In the genomic region with DNA sequence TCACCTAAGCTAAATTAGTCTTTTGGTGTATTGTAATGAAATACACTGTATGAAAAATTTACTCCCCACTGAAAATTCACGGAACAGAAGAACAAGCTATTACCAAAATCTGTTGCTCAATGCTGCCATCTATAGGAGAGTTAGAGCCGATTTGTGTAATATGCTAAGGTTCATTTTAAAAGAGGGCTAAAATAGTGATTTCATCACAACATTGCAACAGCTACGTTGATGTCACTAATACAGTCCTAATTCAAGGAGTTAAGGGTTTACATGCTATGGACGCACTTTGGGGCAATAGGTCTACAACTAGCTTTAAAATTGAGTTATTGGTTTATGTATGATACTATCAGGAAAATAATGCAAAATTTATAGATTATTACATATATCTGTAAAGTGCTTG, we compare ENCODE assay signal across 9 cellular contexts. TPM values are rescaled to one million over a fixed set of nuclear protein-coding genes. Genes with fewer than 3 reads are reported as not detected.
DNase-seq lines count a peak whose midpoint lies in the region; ATAC-seq, FAIRE-seq and TF ChIP-seq lines count a peak whose summit lies in the region.
"Had no signal": no experiment of that assay in that cellular context is flagged by ENCODE, and none has a peak within 500 bp of the region (broad histone marks: within the 10 kb centered on the region; RNA-seq: fewer than 3 reads in every experiment).

No MANE protein-coding gene starts in this region.

- TF ChIP-seq RAD21 in HCT116 (IDR thresholded peaks at IDR 0.05; ENCODE audit: low read depth), result no peak
- TF ChIP-seq RAD21 in GM12878 (IDR thresholded peaks at IDR 0.05; ENCODE audit: insufficient read depth, low read depth, low read length), result peak; percentile 78

- H3K4me1 ChIP-seq in HCT116 (ENCODE audit: control insufficient read depth in 1 of 2, insufficient read depth in 2 of 2, low read length in 2 of 2) (peaks cover 31 to 60% of the 10 kb centered on the region in 2 experiments; a peak in 3 of 4 replicates), GM12878 (ENCODE audit: control insufficient read depth, insufficient read depth, low read length) (peaks cover 8% of the 10 kb centered on the region), aorta (ENCODE audit: control insufficient read depth in 1 of 2, insufficient read depth in 2 of 2, low read length in 2 of 2) (no peaks in the 10 kb centered on the region)

- no peak for TF ChIP-seq POLR2A in HCT116 (IDR thresholded peaks at IDR 0.05; ENCODE audit: borderline replicate concordance, extremely low read depth, insufficient read depth, insufficient read length)
- no peak for TF ChIP-seq POLR2A in GM12878 (IDR thresholded peaks at IDR 0.05; ENCODE audit: low read depth, low read length)

- H3K4me2 ChIP-seq in HCT116 (ENCODE audit: low read length) (no peak overlapping the region; the same call in 1 of the 2 replicates), GM12878 (ENCODE audit: control insufficient read depth, insufficient read depth) (no peak overlapping the region)

- H3K9me3 ChIP-seq in CD4-positive, alpha-beta T cell (ENCODE audit: control insufficient read depth, low read length), result no peaks in the 10 kb centered on the region
- peaks cover 0 to 10% of the 10 kb centered on the region in 2 experiments; a peak in 1 of 4 replicates for H3K9me3 ChIP-seq in HCT116 (ENCODE audit: control insufficient read depth in 1 of 2, insufficient read depth in 1 of 2, low read depth in 1 of 2, low read length in 2 of 2)
- H3K9me3 ChIP-seq in GM12878 (replicated peaks; ENCODE audit: control insufficient read depth, insufficient read depth, low read length), result no peaks in the 10 kb centered on the region
- H3K9me3 ChIP-seq in aorta (ENCODE audit: control insufficient read depth, low read length), result no peaks in the 10 kb centered on the region

- in situ Hi-C loops in GM12878 (cut with MboI), result loop anchor here (10.0 kb wide), 1 partner anchor 578 kb away; no protein-coding TSS in a partner anchor

- RAD21 ChIA-PET in HCT116 (lab: Charles Lee; ENCODE audit: low non-redundant PET in 1 of 2, low total read pairs in 2 of 2, uncharacterized antibody in 2 of 2, unreplicated experiment in 2 of 2), result interaction anchor here (0.6 to 1.1 kb wide), 7 partner anchors 139 to 1137 kb away, joined by 3 to 4 read pairs (median 3); no protein-coding TSS in a partner anchor
- RAD21 ChIA-PET in GM12878 (lab: Charles Lee; ENCODE audit: unreplicated experiment), result interaction anchor here (0.5 to 2.6 kb wide), 22 partner anchors 8 to 1137 kb away, joined by 3 to 31 read pairs (median 3); no protein-coding TSS in a partner anchor

- intact Hi-C loops in CD4-positive, alpha-beta T cell (cut with DNase I, micrococcal nuclease), result loop anchor here (1.0 to 5.0 kb wide), 4 partner anchors 435 to 1134 kb away; no protein-coding TSS in a partner anchor
- intact Hi-C loops in HCT116 (cut with micrococcal nuclease) (loop anchor here (1.0 to 10.0 kb wide), 6 partner anchors 192 to 1132 kb away; no protein-coding TSS in a partner anchor), GM12878 (cut with micrococcal nuclease; ENCODE audit: unreplicated experiment) (loop anchor here (1.0 to 10.0 kb wide), 5 partner anchors 183 to 1134 kb away; no protein-coding TSS in a partner anchor), aorta (cut with DNase I) (loop anchor here (2.0 to 10.0 kb wide), 6 partner anchors 182 to 1130 kb away; no protein-coding TSS in a partner anchor)

- SMC1A ChIA-PET in GM12878 (lab: Charles Lee; ENCODE audit: uncharacterized antibody, unreplicated experiment), result interaction anchor here (0.7 to 2.8 kb wide), 39 partner anchors 9 to 1137 kb away, joined by 3 to 27 read pairs (median 3); no protein-coding TSS in a partner anchor

- H3K9me3 Mint-ChIP-seq in CD4-positive, alpha-beta T cell, result no peaks in the 10 kb centered on the region
- H3K9me3 Mint-ChIP-seq: natural killer cell treated with Interleukin-12 subunit alpha and Interleukin-12 subunit beta and Interleukin-15 and Interleukin-18, amount 100 ng/mL, for 72 hours had no signal

- no peaks in the 10 kb centered on the region for H4K20me1 ChIP-seq in HCT116 (ENCODE audit: insufficient read depth)
- no peaks in the 10 kb centered on the region for H4K20me1 ChIP-seq in GM12878 (ENCODE audit: control insufficient read depth, insufficient read depth)

- H3K27me3 Mint-ChIP-seq in CD4-positive, alpha-beta T cell, result peaks cover 20% of the 10 kb centered on the region

- peaks cover 0 to 13% of the 10 kb centered on the region in 2 experiments; a peak in 1 of 4 replicates for H3K36me3 ChIP-seq in HCT116 (ENCODE audit: control insufficient read depth in 1 of 2, insufficient read depth in 2 of 2, low read length in 2 of 2)
- H3K36me3 ChIP-seq in GM12878 (ENCODE audit: control insufficient read depth in 2 of 2, insufficient read depth in 2 of 2, low read length in 1 of 2), result no peaks in the 10 kb centered on the region
- no peaks in the 10 kb centered on the region for H3K36me3 ChIP-seq in aorta (ENCODE audit: control insufficient read depth in 1 of 2, insufficient read depth in 2 of 2, low read length in 1 of 2)

- no peaks in the 10 kb centered on the region for H3K36me3 Mint-ChIP-seq in CD4-positive, alpha-beta T cell (ENCODE audit: low read depth)
- H3K36me3 Mint-ChIP-seq: natural killer cell treated with Interleukin-12 subunit alpha and Interleukin-12 subunit beta and Interleukin-15 and Interleukin-18, amount 100 ng/mL, for 72 hours had no signal

- H2AFZ ChIP-seq in HCT116 (ENCODE audit: low read depth, low read length, poor library complexity, severe bottlenecking), result no peak overlapping the region
- H2AFZ ChIP-seq in GM12878 (ENCODE audit: control insufficient read depth, low read depth, low read length), result no peak overlapping the region

- TF ChIP-seq CTCF in CD4-positive, alpha-beta T cell (IDR thresholded peaks at IDR 0.05), result peak; percentile 90
- TF ChIP-seq CTCF in HCT116 (IDR thresholded peaks at IDR 0.05 in 2 of 3, conservative IDR thresholded peaks at IDR 0.05 in 1 of 3; ENCODE audit: borderline replicate concordance in 1 of 3, insufficient read depth in 1 of 3, low read depth in 2 of 3, low read length in 2 of 3) (peak in 2 of 3 experiments; percentile 55 to 74; a peak in 3 of 6 replicates), GM12878 (IDR thresholded peaks at IDR 0.05 in 2 of 3, conservative IDR thresholded peaks at IDR 0.05 in 1 of 3; ENCODE audit: control insufficient read depth in 2 of 3, extremely low read depth in 1 of 3, insufficient read depth in 1 of 3, low read depth in 3 of 3, low read length in 3 of 3) (peak; percentile 58 to 75 (median 59))

- no TSS peak for BruUV-seq in HCT116 (replicated peaks; lab: Mats Ljungman, UMichigan)
- no TSS peak for BruUV-seq in GM12878 (replicated peaks; lab: Mats Ljungman, UMichigan)

- peaks cover 18% of the 10 kb centered on the region for H3K27me3 ChIP-seq in CD4-positive, alpha-beta T cell (ENCODE audit: control insufficient read depth, insufficient read depth, low read length)
- H3K27me3 ChIP-seq in HCT116 (ENCODE audit: insufficient read depth, low read length) (no peaks in the 10 kb centered on the region), GM12878 (replicated peaks in 1 of 2; ENCODE audit: control insufficient read depth in 2 of 2, insufficient read depth in 2 of 2, low read length in 1 of 2) (no peaks in the 10 kb centered on the region), aorta (ENCODE audit: control insufficient read depth in 1 of 2, insufficient read depth in 2 of 2, low read length in 1 of 2) (no peaks in the 10 kb centered on the region)

- DNase-seq in CD4-positive, alpha-beta T cell, result no peak
- DNase-seq in HCT116 (ENCODE audit: low read depth, low spot score) (peak; percentile 81), NCI-H510A treated with DMSO at 0.1 percent for 48 hours (lab: John Stamatoyannopoulos, UW) (peak; percentile 78), GM12878 (ENCODE audit: low read depth, low spot score) (no peak), kidney tubule cell (ENCODE audit: low spot score) (peak; percentile 73), aorta (no peak), mucosa of gallbladder (ENCODE audit: low spot score) (no peak)
- no peak for DNase-seq in stimulated activated CD4-positive, alpha-beta T cell treated with anti-CD3 and anti-CD28 coated beads, Interleukin-15, amount 100 ng/mL, for 24 hours

- no peak for TF ChIP-seq EP300 in GM12878 (IDR thresholded peaks at IDR 0.05; ENCODE audit: borderline replicate concordance in 1 of 2, control insufficient read depth in 1 of 2, low read depth in 2 of 2, low read length in 2 of 2)

- no peak for ATAC-seq in CD4-positive, alpha-beta T cell (ENCODE audit: poor library complexity)
- ATAC-seq in HCT116 (0 out of 2 replicates have a peak, but pooled peaks have one; percentile 20), GM12878 (0 out of 3 replicates have a peak, but pooled peaks have one; percentile 7), aorta (ENCODE audit: low FRiP score) (peak; percentile 39)

- peak; percentile 92 for FAIRE-seq in GM12878 (lab: Jason Lieb, UNC)

- H3K4me3 ChIP-seq in HCT116 (replicated peaks in 1 of 2; ENCODE audit: low read depth in 1 of 2, low read length in 2 of 2) (no peak overlapping the region), GM12878 (no peak overlapping the region), aorta (ENCODE audit: low read length in 2 of 2) (no peak overlapping the region)

- peak overlapping the region; percentile 19; the same call in 1 of the 2 replicates for H3K9ac ChIP-seq in HCT116 (ENCODE audit: low read length)
- H3K9ac ChIP-seq in GM12878 (ENCODE audit: control insufficient read depth, insufficient read depth, low read length), result no peak overlapping the region

- H3K4me1 Mint-ChIP-seq in CD4-positive, alpha-beta T cell (ENCODE audit: low read depth), result peaks cover 21% of the 10 kb centered on the region

- CTCF ChIA-PET in CD4-positive, alpha-beta T cell (lab: Charles Lee), result interaction anchor here (0.6 to 1.5 kb wide), 21 partner anchors 9 to 1133 kb away, joined by 3 to 13 read pairs (median 4); a partner anchor contains a TSS
- CTCF ChIA-PET in HCT116 (lab: Charles Lee), result interaction anchor here (0.6 to 3.5 kb wide), 18 partner anchors 15 to 1137 kb away, joined by 3 to 12 read pairs (median 4); no protein-coding TSS in a partner anchor
- CTCF ChIA-PET in GM12878 (lab: Yijun Ruan, JAX), result interaction anchor here (0.7 to 6.3 kb wide), 65 partner anchors 8 to 1137 kb away, joined by 3 to 80 read pairs (median 4); a partner anchor contains a TSS

- no peaks in the 10 kb centered on the region for H3K9me2 ChIP-seq in HCT116 (ENCODE audit: insufficient read depth)

- H3K27ac Mint-ChIP-seq in CD4-positive, alpha-beta T cell, result no peak overlapping the region
- H3K27ac Mint-ChIP-seq: natural killer cell treated with Interleukin-12 subunit alpha and Interleukin-12 subunit beta and Interleukin-15 and Interleukin-18, amount 100 ng/mL, for 72 hours had no signal

- 1% methylated on average over 4 of the region's 4 CpGs for WGBS in GM12878 (ENCODE audit: insufficient coverage, insufficient replicate concordance, low lambda C conversion rate, missing lambda C conversion rate)
- WGBS in aorta, 2 donors, result 0 to 1% methylated on average over 4 of the region's 4 CpGs

- POLR2A ChIA-PET in CD4-positive, alpha-beta T cell (lab: Charles Lee), result interaction anchor here (0.7 to 1.8 kb wide), 6 partner anchors 11 to 587 kb away, joined by 3 to 17 read pairs (median 3); a partner anchor contains a TSS
- POLR2A ChIA-PET in HCT116 (lab: Charles Lee), result interaction anchor here (0.8 to 1.8 kb wide), 5 partner anchors 142 to 182 kb away, joined by 3 to 11 read pairs (median 5); no protein-coding TSS in a partner anchor
- POLR2A ChIA-PET in GM12878 (lab: Charles Lee), result interaction anchor here (0.7 kb wide), 1 partner anchor 9 kb away, joined by 5 read pairs; no protein-coding TSS in a partner anchor

- no peak overlapping the region for H3K27ac ChIP-seq in CD4-positive, alpha-beta T cell (ENCODE audit: low read depth, low read length)
- peak overlapping the region; percentile 88; the same call in 1 of the 2 replicates for H3K27ac ChIP-seq in HCT116 (ENCODE audit: low read depth, low read length)
- no peak overlapping the region for H3K27ac ChIP-seq in GM12878 (ENCODE audit: control insufficient read depth, insufficient read depth)
- H3K27ac ChIP-seq in aorta (ENCODE audit: low read depth in 1 of 2, low read length in 2 of 2), result no peak overlapping the region

- peaks cover 28% of the 10 kb centered on the region for H3K79me2 ChIP-seq in HCT116 (ENCODE audit: insufficient read depth, low read length)
- H3K79me2 ChIP-seq in GM12878 (ENCODE audit: control insufficient read depth, insufficient read depth, low read length), result no peaks in the 10 kb centered on the region

- H3K4me3 Mint-ChIP-seq in CD4-positive, alpha-beta T cell, result peak overlapping the region; percentile 2
- H3K4me3 Mint-ChIP-seq: natural killer cell treated with Interleukin-12 subunit alpha and Interleukin-12 subunit beta and Interleukin-15 and Interleukin-18, amount 100 ng/mL, for 72 hours had no signal

RNA-seq across cellular contexts. Expression of a gene that starts 3.0 kb away (rescaled TPM):
- total RNA-seq in CD4-positive, alpha-beta T cell, result 1 to 10 TPM; 2.9 TPM
- total RNA-seq in HCT116 (2021; ENCODE audit: unreplicated experiment) (88.8 TPM), GM12878 (2014; rRNA removed) (0.54 and 0.73 TPM in 2 replicates), GM12878 (2014; rRNA removed; fragmentation: Illumina TruSeq; extraction: Trizol) (0.40 and 0.46 TPM in 2 replicates), GM12878 (2021) (1.7 TPM in 2 replicates), aorta (10 to 100 TPM; 13.8 to 16.6 TPM), mucosa of gallbladder (35.9 TPM)
- polyA plus RNA-seq in HCT116 (2012), result 39.4 and 44.1 TPM in 2 replicates
- total RNA-seq in GM12878 (2013; cell fraction: nucleolus; rRNA removed), result 0.10 and 0.23 TPM in 2 replicates
- 0.03 TPM for polyA plus RNA-seq in GM12878 (2011; ENCODE audit: low read depth)
- polyA plus RNA-seq in GM12878 (2011; rRNA removed) (0.07 and 0.08 TPM in 2 replicates), GM12878 (2014; fragmentation: Illumina TruSeq; extraction: Trizol) (0.11 and 0.28 TPM in 2 replicates), GM12878 (2014; fragmentation: Nextera tagmentation; extraction: Ambion mirVana) (under 1 TPM; 0.03 to 0.13 TPM), GM12878 (2014; rRNA removed) (0.48 and 0.87 TPM in 2 replicates), GM12878 (2016; fragmentation: Nextera tagmentation; extraction: Ambion mirVana) (under 1 TPM; 0.25 to 0.43 TPM), aorta (1 to 10 TPM; 2.1 to 2.5 TPM)
- 0.10 and 0.25 TPM in 2 replicates for polyA plus RNA-seq in GM12878 (2011; cell fraction: cytosol; rRNA removed)
- 0.39 and 0.51 TPM in 2 replicates for polyA plus RNA-seq in GM12878 (2011; cell fraction: nucleus; rRNA removed)
- 0.14 and 0.45 TPM in 2 replicates for polyA plus RNA-seq in GM12878 (2012)
- polyA minus RNA-seq in GM12878 (2011; rRNA and poly(A)+ RNA removed), result 0.22 and 0.52 TPM in 2 replicates
- polyA minus RNA-seq in GM12878 (2011; cell fraction: cytosol; rRNA and poly(A)+ RNA removed), result 0.13 and 0.21 TPM in 2 replicates
- 0.48 and 1.1 TPM in 2 replicates for polyA minus RNA-seq in GM12878 (2011; cell fraction: nucleus; rRNA and poly(A)+ RNA removed)

RNA-seq across cellular contexts. Expression of a gene that starts 33.3 kb away (rescaled TPM):
- total RNA-seq in CD4-positive, alpha-beta T cell, result 10 to 100 TPM; 43.8 to 47.1 TPM
- total RNA-seq in HCT116 (2021; ENCODE audit: unreplicated experiment) (73.8 TPM), GM12878 (2014; rRNA removed) (7.5 and 11.3 TPM in 2 replicates), GM12878 (2014; rRNA removed; fragmentation: Illumina TruSeq; extraction: Trizol) (14.3 and 17.1 TPM in 2 replicates), GM12878 (2021) (25.7 and 29.0 TPM in 2 replicates), aorta (10 to 100 TPM; 35.6 to 39.2 TPM), mucosa of gallbladder (36.7 TPM)
- polyA plus RNA-seq in HCT116 (2012), result 24.7 and 33.1 TPM in 2 replicates
- total RNA-seq in GM12878 (2013; cell fraction: nucleolus; rRNA removed), result 230 and 231 TPM in 2 replicates
- 11.7 TPM for polyA plus RNA-seq in GM12878 (2011; ENCODE audit: low read depth)
- polyA plus RNA-seq in GM12878 (2011; rRNA removed) (35.6 and 36.4 TPM in 2 replicates), GM12878 (2014; fragmentation: Illumina TruSeq; extraction: Trizol) (15.0 and 23.8 TPM in 2 replicates), GM12878 (2014; fragmentation: Nextera tagmentation; extraction: Ambion mirVana) (1 to 10 TPM; 7.1 to 7.3 TPM), GM12878 (2014; rRNA removed) (10.1 and 12.9 TPM in 2 replicates), GM12878 (2016; fragmentation: Nextera tagmentation; extraction: Ambion mirVana) (10 to 100 TPM; 23.4 to 27.4 TPM), aorta (1 to 10 TPM; 6.0 to 8.4 TPM)
- polyA plus RNA-seq in GM12878 (2011; cell fraction: cytosol; rRNA removed), result 15.0 and 18.9 TPM in 2 replicates
- 22.2 and 35.0 TPM in 2 replicates for polyA plus RNA-seq in GM12878 (2011; cell fraction: nucleus; rRNA removed)
- polyA plus RNA-seq in GM12878 (2012), result 13.7 and 15.5 TPM in 2 replicates
- 95.4 and 140 TPM in 2 replicates for polyA minus RNA-seq in GM12878 (2011; rRNA and poly(A)+ RNA removed)
- polyA minus RNA-seq in GM12878 (2011; cell fraction: cytosol; rRNA and poly(A)+ RNA removed), result 20.8 and 32.3 TPM in 2 replicates
- polyA minus RNA-seq in GM12878 (2011; cell fraction: nucleus; rRNA and poly(A)+ RNA removed), result 68.9 and 77.6 TPM in 2 replicates

Comparison
In these comparisons a context has a peak if more than half of its experiments do, and no peak if none do; other contexts are left out.
1. DNase-seq: peak in HCT116 (single experiment), NCI-H510A treated with DMSO at 0.1 percent for 48 hours (single experiment) and kidney tubule cell (single experiment); none in CD4-positive, alpha-beta T cell (0 of 10), GM12878 (single experiment), aorta (0 of 2), stimulated activated CD4-positive, alpha-beta T cell treated with anti-CD3 and anti-CD28 coated beads, Interleukin-15, amount 100 ng/mL, for 24 hours (single experiment) and mucosa of gallbladder (single experiment).
2. Peak in every context shown above with its lines, with median percentiles within 50 percentile points of each other: CTCF ChIP-seq.